ENCODE assay signal across 13 cellular contexts in the genomic region with DNA sequence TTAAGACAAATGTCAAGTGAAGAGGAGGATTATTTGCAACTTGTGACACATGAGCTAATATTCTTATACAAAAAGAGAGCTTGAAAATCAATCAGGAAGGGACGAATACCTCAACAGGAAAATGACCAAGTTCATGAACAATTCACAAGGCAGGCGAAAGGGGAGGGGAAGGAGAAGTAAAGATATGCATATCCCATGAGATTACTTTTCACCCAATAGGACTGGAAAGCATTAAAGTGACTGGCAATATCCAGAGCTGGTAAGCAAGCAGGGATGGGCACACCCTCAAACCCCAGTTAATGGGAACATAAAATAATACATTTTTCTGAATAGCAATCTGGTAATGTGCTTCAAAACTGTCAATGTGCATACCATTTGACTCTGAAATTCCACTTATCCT.
DNase-seq lines count a peak whose midpoint lies in the region; ATAC-seq, FAIRE-seq and TF ChIP-seq lines count a peak whose summit lies in the region.
"Had no signal": no experiment of that assay in that cellular context is flagged by ENCODE, and none has a peak within 500 bp of the region (broad histone marks: within the 10 kb centered on the region; RNA-seq: fewer than 3 reads in every experiment).

No MANE protein-coding gene starts in this region.

- intact Hi-C loops in adrenal gland (cut with DNase I) = no loop called here
- intact Hi-C loops in uterus (cut with DNase I; ENCODE audit: low total_unique reads) = no loop called here
- intact Hi-C loops in CD4-positive, alpha-beta T cell (cut with DNase I, micrococcal nuclease) = no loop called here

- H3K9me3 ChIP-seq in adrenal gland (replicated peaks in 1 of 3) (no peaks in the 10 kb centered on the region), uterus (no peaks in the 10 kb centered on the region)
- H3K9me3 ChIP-seq in CD4-positive, alpha-beta T cell (ENCODE audit: control insufficient read depth, low read length) = no peaks in the 10 kb centered on the region
- H3K9me3 ChIP-seq: MG63, ovary had no signal

- POLR2A ChIA-PET in CD4-positive, alpha-beta T cell (lab: Charles Lee) = no interaction called here

- no peaks in the 10 kb centered on the region for H3K36me3 Mint-ChIP-seq in CD4-positive, alpha-beta T cell (ENCODE audit: low read depth)

- no peak overlapping the region for H3K27ac Mint-ChIP-seq in CD4-positive, alpha-beta T cell

- H3K36me3 ChIP-seq in adrenal gland (replicated peaks in 1 of 2) = no peaks in the 10 kb centered on the region
- H3K36me3 ChIP-seq in uterus = no peaks in the 10 kb centered on the region
- H3K36me3 ChIP-seq: MG63, ovary had no signal

- H3K4me3 Mint-ChIP-seq in CD4-positive, alpha-beta T cell = no peak overlapping the region

- TF ChIP-seq CTCF in adrenal gland (IDR thresholded peaks at IDR 0.05) (no peak), uterus (IDR thresholded peaks at IDR 0.05) (no peak)
- TF ChIP-seq CTCF in CD4-positive, alpha-beta T cell (IDR thresholded peaks at IDR 0.05) = no peak

- H3K9me3 Mint-ChIP-seq in CD4-positive, alpha-beta T cell = no peaks in the 10 kb centered on the region

- H3K27ac ChIP-seq in adrenal gland = peak overlapping the region in 4 of 5 donors; percentile 41 to 63 (median 55)
- no peak overlapping the region for H3K27ac ChIP-seq in uterus
- no peak overlapping the region for H3K27ac ChIP-seq in CD4-positive, alpha-beta T cell (ENCODE audit: low read depth, low read length)
- H3K27ac ChIP-seq: ovary had no signal

- no peaks in the 10 kb centered on the region for H3K27me3 Mint-ChIP-seq in CD4-positive, alpha-beta T cell
- H3K27me3 Mint-ChIP-seq: activated naive CD8-positive, alpha-beta T cell had no signal

- FAIRE-seq in H54 (lab: Jason Lieb, UNC) = peak; percentile 57

- DNase-seq in A172 (ENCODE audit: low spot score) (peak; percentile 64), H54 (ENCODE audit: insufficient read length, low spot score) (peak; percentile 33), adrenal gland (no peak), fibroblast of peridontal ligament (ENCODE audit: extremely low read depth) (peak; percentile 55), uterus (no peak), UCSD-AML1 (lab: John Stamatoyannopoulos, UW; ENCODE audit: unreplicated experiment) (no peak), C1 segment of cervical spinal cord (lab: John Stamatoyannopoulos, UW) (no peak)
- DNase-seq in CD4-positive, alpha-beta T cell = no peak
- DNase-seq: DMS79; MG63; NK-92 treated with Interleukin-12 subunit alpha and Interleukin-12 subunit beta, amount 100 ng/mL, for 24 hours; ovary had no signal

- 48 to 68% (median 64%) methylated on average over 2 of the region's 2 CpGs for WGBS in adrenal gland, 4 donors

- TF ChIP-seq POLR2A in H54 (IDR thresholded peaks at IDR 0.05; ENCODE audit: low read depth, low read length) (no peak), adrenal gland (IDR thresholded peaks at IDR 0.05) (no peak), uterus (IDR thresholded peaks at IDR 0.05) (no peak)

- no peaks in the 10 kb centered on the region for H3K27me3 ChIP-seq in adrenal gland
- H3K27me3 ChIP-seq in uterus = no peaks in the 10 kb centered on the region
- no peaks in the 10 kb centered on the region for H3K27me3 ChIP-seq in CD4-positive, alpha-beta T cell (ENCODE audit: control insufficient read depth, insufficient read depth, low read length)
- H3K27me3 ChIP-seq: MG63, ovary had no signal

- no peak for ATAC-seq in CD4-positive, alpha-beta T cell (ENCODE audit: poor library complexity)

- H3K4me3 ChIP-seq in adrenal gland = no peak overlapping the region
- no peak overlapping the region for H3K4me3 ChIP-seq in uterus
- H3K4me3 ChIP-seq: MG63, ovary had no signal

- CTCF ChIA-PET in CD4-positive, alpha-beta T cell (lab: Charles Lee) = interaction anchor here (1.2 kb wide), 1 partner anchor 16 kb away, joined by 3 read pairs; no protein-coding TSS in a partner anchor

- peaks cover 14% of the 10 kb centered on the region for H3K4me1 Mint-ChIP-seq in CD4-positive, alpha-beta T cell (ENCODE audit: low read depth)

- H3K4me1 ChIP-seq in adrenal gland (replicated peaks in 1 of 2) (peaks cover 13 to 14% of the 10 kb centered on the region in 2 donors), uterus (no peaks in the 10 kb centered on the region)

Comparison
In these comparisons a context has a peak if more than half of its experiments do, and no peak if none do; other contexts are left out.
1. DNase-seq: peak in A172 (single experiment), H54 (single experiment) and fibroblast of peridontal ligament (single experiment); none in adrenal gland (0 of 7), uterus (0 of 2), UCSD-AML1 (single experiment), CD4-positive, alpha-beta T cell (0 of 10) and C1 segment of cervical spinal cord (0 of 14).
2. H3K27ac ChIP-seq: peak in adrenal gland (4 of 5); none in uterus (0 of 2) and CD4-positive, alpha-beta T cell (single experiment).